Comparison of ENCODE assay signal across 10 cellular contexts in the genomic region with DNA sequence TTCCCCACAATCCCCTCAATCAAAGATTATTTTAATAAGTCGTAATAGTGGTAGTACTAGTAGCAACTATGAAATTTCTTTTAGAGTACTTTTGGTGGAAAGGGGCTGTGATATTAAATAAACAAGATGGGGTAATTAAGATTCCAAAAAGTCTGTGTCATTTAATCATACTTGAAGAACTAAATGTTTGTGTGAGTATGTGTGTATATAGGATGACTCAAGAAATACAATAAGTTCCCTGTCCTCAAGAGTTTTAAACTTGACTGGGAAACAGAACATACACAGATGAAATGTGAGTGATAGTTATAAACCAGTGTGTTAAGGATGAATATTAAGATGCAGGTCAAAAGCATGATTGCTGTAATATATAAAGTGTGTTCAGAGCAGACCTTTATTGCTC. TPM values are rescaled to one million over a fixed set of nuclear protein-coding genes. Genes with fewer than 3 reads are reported as not detected.
DNase-seq lines count a peak whose midpoint lies in the region; ATAC-seq and TF ChIP-seq lines count a peak whose summit lies in the region.
"Had no signal": no experiment of that assay in that cellular context is flagged by ENCODE, and none has a peak within 500 bp of the region (broad histone marks: within the 10 kb centered on the region; RNA-seq: fewer than 3 reads in every experiment).

No MANE protein-coding gene starts in this region.

- no peaks in the 10 kb centered on the region for H3K9me3 Mint-ChIP-seq in activated naive CD4-positive, alpha-beta T cell treated with anti-CD3 and anti-CD28 coated beads, Interleukin-2, amount 50 U/mL, for 24 hours

- peak overlapping the region; percentile 57 for H3K4me3 Mint-ChIP-seq in activated naive CD4-positive, alpha-beta T cell treated with anti-CD3 and anti-CD28 coated beads, Interleukin-2, amount 50 U/mL, for 24 hours

- DNase-seq in activated naive CD4-positive, alpha-beta T cell treated with Interleukin-2 at 50 U/mL for 16 hours: no peak
- peak; percentile 35 for DNase-seq in astrocyte of the spinal cord (ENCODE audit: low read depth, low spot score)
- no peak for DNase-seq in right lobe of liver
- no peak for DNase-seq in erythroblast (lab: John Stamatoyannopoulos, UW)
- no peak for DNase-seq in NCI-H2227 treated with DMSO at 0.1 percent for 48 hours (lab: John Stamatoyannopoulos, UW)
- DNase-seq: dermis blood vessel endothelial cell, kidney glomerular epithelial cell had no signal

- WGBS in right lobe of liver (ENCODE audit: insufficient coverage, low coverage, low lambda C conversion rate, missing lambda C conversion rate): 23% methylated on average over 1 of the region's 1 CpG

- H3K36me3 ChIP-seq in right lobe of liver: peaks cover 0 to 10% (median 4%) of the 10 kb centered on the region in 4 donors

- in situ Hi-C loops in astrocyte of the spinal cord (cut with HindIII; ENCODE audit: low sequenced_read_pairs): no loop called here

- no peaks in the 10 kb centered on the region for H3K9me3 ChIP-seq in right lobe of liver

- TF ChIP-seq POLR2A in right lobe of liver (IDR thresholded peaks at IDR 0.05) (no peak), erythroblast (IDR thresholded peaks at IDR 0.05; ENCODE audit: low read length) (no peak)

- intact Hi-C loops in right lobe of liver (cut with DNase I): loop anchor here in 1 of 2 donors (10.0 kb wide), 1 partner anchor 136 kb away; no protein-coding TSS in a partner anchor

- H3K27ac Mint-ChIP-seq in activated naive CD4-positive, alpha-beta T cell treated with anti-CD3 and anti-CD28 coated beads, Interleukin-2, amount 50 U/mL, for 24 hours: peak overlapping the region; percentile 30

- H3K4me1 Mint-ChIP-seq in activated naive CD4-positive, alpha-beta T cell treated with anti-CD3 and anti-CD28 coated beads, Interleukin-2, amount 50 U/mL, for 24 hours: peaks cover 36% of the 10 kb centered on the region

- TF ChIP-seq CTCF in astrocyte of the spinal cord (IDR thresholded peaks at IDR 0.05; ENCODE audit: low read depth, low read length) (no peak), right lobe of liver (IDR thresholded peaks at IDR 0.05) (no peak)

- no peaks in the 10 kb centered on the region for H3K27me3 Mint-ChIP-seq in activated naive CD4-positive, alpha-beta T cell treated with anti-CD3 and anti-CD28 coated beads, Interleukin-2, amount 50 U/mL, for 24 hours

- peak overlapping the region in 2 of 3 donors; percentile 90 to 96 for H3K27ac ChIP-seq in right lobe of liver

- H3K4me3 ChIP-seq in astrocyte of the spinal cord (ENCODE audit: low read depth, low read length) (no peak overlapping the region), right lobe of liver (peak overlapping the region; percentile 12 to 68 (median 59))

- no peaks in the 10 kb centered on the region for H3K27me3 ChIP-seq in right lobe of liver

- H3K36me3 Mint-ChIP-seq in activated naive CD4-positive, alpha-beta T cell treated with anti-CD3 and anti-CD28 coated beads, Interleukin-2, amount 50 U/mL, for 24 hours: peaks cover 13% of the 10 kb centered on the region

- ATAC-seq in right lobe of liver (no peak), HG03439 (IDR thresholded peaks at IDR 0.05; ENCODE audit: unreplicated experiment) (no peak), HG03045 (IDR thresholded peaks at IDR 0.05; ENCODE audit: unreplicated experiment) (no peak)

- peaks cover 0 to 34% (median 14%) of the 10 kb centered on the region in 4 donors for H3K4me1 ChIP-seq in right lobe of liver

RNA-seq across cellular contexts. Expression of a gene that starts 2.3 kb away (rescaled TPM):
- 100 to 1,000 TPM; 102 to 264 (median 182) TPM for total RNA-seq in right lobe of liver
